ENCODE assay signal across 9 cellular contexts in the genomic region with DNA sequence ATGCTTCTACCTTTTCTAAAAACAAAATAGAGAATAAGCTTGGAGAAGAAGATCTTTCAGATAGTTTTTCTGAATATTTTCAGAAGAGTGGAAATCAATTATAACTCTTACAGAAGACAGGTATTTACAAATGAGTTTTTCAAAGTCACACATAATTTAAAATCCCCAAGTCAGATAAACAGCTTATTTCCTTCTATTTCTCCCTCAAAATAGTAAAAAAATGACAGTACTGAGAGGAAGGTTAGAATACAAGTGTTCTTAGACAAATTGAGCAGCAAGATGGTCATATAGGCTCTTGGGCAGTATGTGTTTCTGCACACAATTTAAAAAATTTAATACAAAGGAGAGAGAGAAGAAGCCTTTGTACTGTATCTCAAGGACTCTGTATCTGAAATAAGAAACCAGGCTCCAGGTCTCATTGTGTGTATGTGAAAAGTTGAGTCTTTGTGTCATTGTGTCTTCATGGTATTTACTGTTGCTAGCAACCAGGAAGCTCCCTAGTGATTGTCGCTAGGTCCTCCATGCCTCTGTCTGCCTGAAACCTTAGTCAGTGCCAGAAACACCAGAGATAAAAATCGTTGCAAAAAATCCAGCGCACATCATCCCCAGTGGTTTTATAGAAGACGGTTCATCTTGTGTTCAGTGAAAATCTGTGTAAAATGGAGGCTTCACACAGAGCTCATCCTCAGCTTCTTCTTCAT. TPM values are rescaled to one million over a fixed set of nuclear protein-coding genes. Genes with fewer than 3 reads are reported as not detected.
DNase-seq lines count a peak whose midpoint lies in the region; ATAC-seq, FAIRE-seq and TF ChIP-seq lines count a peak whose summit lies in the region.
"Had no signal": no experiment of that assay in that cellular context is flagged by ENCODE, and none has a peak within 500 bp of the region (broad histone marks: within the 10 kb centered on the region; RNA-seq: fewer than 3 reads in every experiment).

No MANE protein-coding gene starts in this region.

- peak overlapping the region; percentile 48; the same call in 1 of the 2 replicates for H3K9ac ChIP-seq in HUES48 (ENCODE audit: low read depth, low read length)

- H3K9me3 ChIP-seq in HUES48 (ENCODE audit: control insufficient read depth, insufficient read depth, low read length) (no peaks in the 10 kb centered on the region), RWPE2 (ENCODE audit: severe bottlenecking) (no peaks in the 10 kb centered on the region), esophagus squamous epithelium (no peaks in the 10 kb centered on the region), neutrophil (no peaks in the 10 kb centered on the region)

- H3K4me3 ChIP-seq in AG10803 (ENCODE audit: low read length) = no peak overlapping the region
- H3K4me3 ChIP-seq in HUES48 (ENCODE audit: low read depth, low read length) = peak overlapping the region; percentile 40; the same call in 1 of the 2 replicates
- H3K4me3 ChIP-seq in RWPE2 (ENCODE audit: severe bottlenecking) = no peak overlapping the region
- no peak overlapping the region for H3K4me3 ChIP-seq in esophagus squamous epithelium
- peak overlapping the region; percentile 37 to 48 for H3K4me3 ChIP-seq in neutrophil (ENCODE audit: low read depth in 1 of 2, low read length in 1 of 2)

- no peak for TF ChIP-seq POLR2A in esophagus squamous epithelium (IDR thresholded peaks at IDR 0.05)

- DNase-seq in AG10803 (ENCODE audit: low read depth) = peak; percentile 71
- no peak for DNase-seq in RWPE2 (ENCODE audit: low spot score)
- DNase-seq in esophagus squamous epithelium (lab: John Stamatoyannopoulos, UW) = no peak
- DNase-seq in glomerular visceral epithelial cell (ENCODE audit: extremely low spot score) = no peak
- no peak for DNase-seq in activated CD8-positive, alpha-beta memory T cell treated with anti-CD3 and anti-CD28 coated beads, Interleukin-2, amount 50 U/mL, for 48 hours
- no peak for DNase-seq in urothelium cell line (ENCODE audit: low spot score)
- DNase-seq: activated T-cell treated with anti-CD3 and anti-CD28 coated beads, Interleukin-2, amount 50 U/mL, for 4 hours had no signal

- H3K27ac ChIP-seq in HUES48 (ENCODE audit: low read depth, low read length) (peak overlapping the region; percentile 87), RWPE2 (ENCODE audit: poor library complexity, severe bottlenecking) (peak overlapping the region; percentile 49), esophagus squamous epithelium (peak overlapping the region in 3 of 4 donors; percentile 74 to 82 (median 76)), neutrophil (peak overlapping the region; percentile 81)

- FAIRE-seq in urothelium cell line (lab: Jason Lieb, UNC) = no peak

- TF ChIP-seq CTCF in AG10803 (conservative IDR thresholded peaks at IDR 0.05; ENCODE audit: low read length) (no peak), RWPE2 (IDR thresholded peaks at IDR 0.05; ENCODE audit: poor library complexity, severe bottlenecking) (no peak), esophagus squamous epithelium (IDR thresholded peaks at IDR 0.05) (no peak), neutrophil (IDR thresholded peaks at IDR 0.05) (no peak)

- H3K27me3 ChIP-seq in HUES48 (ENCODE audit: control insufficient read depth, insufficient read depth, low read length) (no peaks in the 10 kb centered on the region), RWPE2 (ENCODE audit: insufficient read depth, poor library complexity, severe bottlenecking) (no peaks in the 10 kb centered on the region), esophagus squamous epithelium (no peaks in the 10 kb centered on the region), neutrophil (no peaks in the 10 kb centered on the region)

- H3K4me1 ChIP-seq in HUES48 (ENCODE audit: control insufficient read depth, insufficient read depth, low read length) = peaks cover 28% of the 10 kb centered on the region
- H3K4me1 ChIP-seq in RWPE2 (ENCODE audit: insufficient read depth, poor library complexity, severe bottlenecking) = peaks cover 28% of the 10 kb centered on the region
- H3K4me1 ChIP-seq in esophagus squamous epithelium = peaks cover 4 to 27% (median 16%) of the 10 kb centered on the region in 3 donors
- H3K4me1 ChIP-seq in neutrophil (ENCODE audit: control insufficient read depth in 1 of 2, insufficient read depth in 1 of 2, low read depth in 1 of 2, low read length in 1 of 2) = peaks cover 27 to 29% of the 10 kb centered on the region in 2 experiments

- WGBS in esophagus squamous epithelium, 2 donors = 32 to 40% methylated on average over 4 of the region's 4 CpGs

- ATAC-seq in RWPE2 (ENCODE audit: low read depth) = peak; percentile 10; the same call in 1 of the 3 replicates

- H3K36me3 ChIP-seq in HUES48 (ENCODE audit: control insufficient read depth, insufficient read depth, low read length) (no peaks in the 10 kb centered on the region), RWPE2 (ENCODE audit: low read depth) (no peaks in the 10 kb centered on the region), esophagus squamous epithelium (no peaks in the 10 kb centered on the region), neutrophil (no peaks in the 10 kb centered on the region)

- intact Hi-C loops in esophagus squamous epithelium (cut with DNase I) = no loop called here

RNA-seq across cellular contexts. Expression of a gene that starts 12.9 kb away (rescaled TPM):
- 10 to 100 TPM; 14.5 to 91.0 (median 46.2) TPM for total RNA-seq in esophagus squamous epithelium

Comparison
In these comparisons a context has a peak if more than half of its experiments do, and no peak if none do; other contexts are left out.
1. H3K4me3 ChIP-seq: peak in HUES48 (single experiment) and neutrophil (2 of 2); none in AG10803 (single experiment), RWPE2 (single experiment) and esophagus squamous epithelium (0 of 4).
2. Peak in every context shown above with its lines, with median percentiles within 50 percentile points of each other: H3K27ac ChIP-seq.